ENCODE assay signal across 8 cellular contexts in genomic region chr12:4037747-4038312, GRCh38.
DNase-seq lines count a peak whose midpoint lies in the region; ATAC-seq and TF ChIP-seq lines count a peak whose summit lies in the region.

No MANE protein-coding gene starts in this region.

- no peaks in the 10 kb centered on the region for H3K27me3 ChIP-seq in CD8-positive, alpha-beta T cell (ENCODE audit: insufficient read depth, low read length)
- no peaks in the 10 kb centered on the region for H3K27me3 ChIP-seq in testis

- H3K9me3 ChIP-seq in CD8-positive, alpha-beta T cell (ENCODE audit: low read length), result no peaks in the 10 kb centered on the region
- no peaks in the 10 kb centered on the region for H3K9me3 ChIP-seq in testis

- no peaks in the 10 kb centered on the region for H3K27me3 Mint-ChIP-seq in CD8-positive, alpha-beta T cell (ENCODE audit: low read depth)
- peaks cover 23% of the 10 kb centered on the region for H3K27me3 Mint-ChIP-seq in WTC11 (ENCODE audit: low read depth)

- peak; percentile 42 for TF ChIP-seq CTCF in CD8-positive, alpha-beta T cell (IDR thresholded peaks at IDR 0.05)
- TF ChIP-seq CTCF in WTC11 (IDR thresholded peaks at IDR 0.05) (peak; percentile 47), testis (IDR thresholded peaks at IDR 0.05) (peak; percentile 64 to 84 (median 82))

- WGBS in testis, 2 donors, result 34 to 43% methylated on average over 4 of the region's 4 CpGs

- H3K4me3 ChIP-seq in CD8-positive, alpha-beta T cell (ENCODE audit: low read depth, low read length), result no peak overlapping the region
- H3K4me3 ChIP-seq in testis, result no peak overlapping the region

- POLR2A ChIA-PET in CD8-positive, alpha-beta T cell (lab: Charles Lee), result interaction anchor here (1.1 to 1.6 kb wide), 4 partner anchors 49 to 239 kb away, joined by 3 to 7 read pairs (median 4); no protein-coding TSS in a partner anchor
- POLR2A ChIA-PET in WTC11 (lab: Charles Lee), result interaction anchor here (0.5 kb wide), 1 partner anchor 236 kb away, joined by 4 read pairs; the partner anchor contains the start of gene CCND2

- H3K4me1 Mint-ChIP-seq in CD8-positive, alpha-beta T cell (ENCODE audit: low read depth), result no peaks in the 10 kb centered on the region
- peaks cover 26% of the 10 kb centered on the region for H3K4me1 Mint-ChIP-seq in WTC11

- no peak overlapping the region for H3K27ac Mint-ChIP-seq in CD8-positive, alpha-beta T cell
- no peak overlapping the region for H3K27ac Mint-ChIP-seq in WTC11

- peaks cover 6% of the 10 kb centered on the region for H3K36me3 Mint-ChIP-seq in CD8-positive, alpha-beta T cell
- H3K36me3 Mint-ChIP-seq in WTC11, result peaks cover 9% of the 10 kb centered on the region

- H3K9me3 Mint-ChIP-seq in CD8-positive, alpha-beta T cell, result no peaks in the 10 kb centered on the region
- peaks cover 5% of the 10 kb centered on the region for H3K9me3 Mint-ChIP-seq in WTC11

- H3K36me3 ChIP-seq in CD8-positive, alpha-beta T cell (ENCODE audit: insufficient read depth, low read length), result no peaks in the 10 kb centered on the region
- no peaks in the 10 kb centered on the region for H3K36me3 ChIP-seq in testis (ENCODE audit: low read depth, missing control alignments)

- CTCF ChIA-PET in CD8-positive, alpha-beta T cell (lab: Charles Lee), result interaction anchor here (0.7 to 7.1 kb wide), 28 partner anchors 10 to 245 kb away, joined by 3 to 212 read pairs (median 4); no protein-coding TSS in a partner anchor
- CTCF ChIA-PET in WTC11 (lab: Charles Lee), result interaction anchor here (0.7 to 5.8 kb wide), 25 partner anchors 10 to 244 kb away, joined by 3 to 47 read pairs (median 5); no protein-coding TSS in a partner anchor

- H3K4me3 Mint-ChIP-seq in CD8-positive, alpha-beta T cell, result no peak overlapping the region
- no peak overlapping the region for H3K4me3 Mint-ChIP-seq in WTC11

- no peaks in the 10 kb centered on the region for H3K4me1 ChIP-seq in CD8-positive, alpha-beta T cell (ENCODE audit: insufficient read depth, low read length)
- H3K4me1 ChIP-seq in testis, result no peaks in the 10 kb centered on the region

- H3K27ac ChIP-seq in CD8-positive, alpha-beta T cell (ENCODE audit: low read depth, low read length), result no peak overlapping the region
- H3K27ac ChIP-seq in testis, result no peak overlapping the region

- intact Hi-C loops in CD8-positive, alpha-beta T cell (cut with DNase I, micrococcal nuclease), result loop anchor here (1.0 to 5.0 kb wide), 3 partner anchors 76 to 239 kb away; no protein-coding TSS in a partner anchor
- intact Hi-C loops in testis (cut with DNase I; ENCODE audit: low total_unique reads), result loop anchor here (10.0 kb wide), 1 partner anchor 237 kb away; the partner anchor contains the start of gene CCND2

- TF ChIP-seq POLR2A in testis (IDR thresholded peaks at IDR 0.05), result no peak

- no peak for ATAC-seq in CD8-positive, alpha-beta T cell
- peak; percentile 58 for ATAC-seq in WTC11
- ATAC-seq in GM18907 (IDR thresholded peaks at IDR 0.05; ENCODE audit: unreplicated experiment), result no peak
- ATAC-seq in GM21381 (IDR thresholded peaks at IDR 0.05; ENCODE audit: unreplicated experiment), result no peak

- DNase-seq in CD8-positive, alpha-beta T cell, result peak in 2 of 7 experiments; percentile 18 to 23
- DNase-seq in HK-2 (ENCODE audit: unreplicated experiment), result peak; percentile 27
- peak; percentile 30 for DNase-seq in WTC11 (ENCODE audit: low spot score)
- DNase-seq in iris pigment epithelial cell (ENCODE audit: low read depth), result peak; percentile 47
- peak; percentile 69 for DNase-seq in testis
- DNase-seq in foreskin melanocyte, result no peak

TF ChIP-seq in WTC11, 78 proteins besides CTCF, POLR2A, EP300 and RAD21:
- TF ChIP-seq ZNF532 (CRISPR knock-in tag; IDR thresholded peaks at IDR 0.05; ENCODE audit: borderline replicate concordance), result no peak
- TF ChIP-seq, protein P1, sequence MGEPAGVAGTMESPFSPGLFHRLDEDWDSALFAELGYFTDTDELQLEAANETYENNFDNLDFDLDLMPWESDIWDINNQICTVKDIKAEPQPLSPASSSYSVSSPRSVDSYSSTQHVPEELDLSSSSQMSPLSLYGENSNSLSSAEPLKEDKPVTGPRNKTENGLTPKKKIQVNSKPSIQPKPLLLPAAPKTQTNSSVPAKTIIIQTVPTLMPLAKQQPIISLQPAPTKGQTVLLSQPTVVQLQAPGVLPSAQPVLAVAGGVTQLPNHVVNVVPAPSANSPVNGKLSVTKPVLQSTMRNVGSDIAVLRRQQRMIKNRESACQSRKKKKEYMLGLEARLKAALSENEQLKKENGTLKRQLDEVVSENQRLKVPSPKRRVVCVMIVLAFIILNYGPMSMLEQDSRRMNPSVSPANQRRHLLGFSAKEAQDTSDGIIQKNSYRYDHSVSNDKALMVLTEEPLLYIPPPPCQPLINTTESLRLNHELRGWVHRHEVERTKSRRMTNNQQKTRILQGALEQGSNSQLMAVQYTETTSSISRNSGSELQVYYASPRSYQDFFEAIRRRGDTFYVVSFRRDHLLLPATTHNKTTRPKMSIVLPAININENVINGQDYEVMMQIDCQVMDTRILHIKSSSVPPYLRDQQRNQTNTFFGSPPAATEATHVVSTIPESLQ (CRISPR knock-in tag; IDR thresholded peaks at IDR 0.05), result no peak
- TF ChIP-seq ERG (CRISPR knock-in tag; IDR thresholded peaks at IDR 0.05), result no peak
- no peak for TF ChIP-seq ZNF263 (CRISPR knock-in tag; IDR thresholded peaks at IDR 0.05; ENCODE audit: low read depth)
- TF ChIP-seq ZNF671 (CRISPR knock-in tag; IDR thresholded peaks at IDR 0.05), result no peak
